In the genomic region with DNA sequence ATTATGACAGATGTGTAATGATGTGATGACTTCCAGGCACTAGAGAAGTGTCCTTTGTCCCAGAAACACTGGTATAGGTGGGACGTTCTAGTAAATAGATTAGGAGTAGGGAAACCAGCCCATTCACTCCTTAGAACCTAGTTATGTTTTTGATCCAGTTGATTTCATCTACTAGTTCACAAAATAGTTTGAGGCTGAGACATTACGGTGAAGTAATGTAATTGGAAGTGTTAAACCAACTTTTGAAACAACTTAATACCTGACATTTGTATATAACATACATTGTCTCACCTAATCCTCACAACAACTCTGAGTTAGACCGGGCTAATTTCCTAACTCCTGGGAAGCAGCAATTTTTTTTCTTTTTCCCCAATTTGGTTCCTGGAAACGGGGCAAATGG, we compare ENCODE assay signal across 15 cellular contexts. TPM values are rescaled to one million over a fixed set of nuclear protein-coding genes. Genes with fewer than 3 reads are reported as not detected.
DNase-seq lines count a peak whose midpoint lies in the region; ATAC-seq and TF ChIP-seq lines count a peak whose summit lies in the region.
"Had no signal": no experiment of that assay in that cellular context is flagged by ENCODE, and none has a peak within 500 bp of the region (broad histone marks: within the 10 kb centered on the region; RNA-seq: fewer than 3 reads in every experiment).

No MANE protein-coding gene starts in this region.

- no peaks in the 10 kb centered on the region for H3K9me3 Mint-ChIP-seq in chondrocyte (ENCODE audit: low read depth)
- no peaks in the 10 kb centered on the region for H3K9me3 Mint-ChIP-seq in mesothelial cell of epicardium
- H3K9me3 Mint-ChIP-seq in glutamatergic neuron (ENCODE audit: unreplicated experiment): peaks cover 2% of the 10 kb centered on the region
- H3K9me3 Mint-ChIP-seq: activated naive CD8-positive, alpha-beta T cell treated with anti-CD3 and anti-CD28 coated beads, Interleukin-2, amount 10 ng/mL, durations not matched to agents 7 days and 5 days had no signal

- H3K4me1 ChIP-seq in HUES48 (ENCODE audit: control insufficient read depth, insufficient read depth, low read length) (peaks cover 29% of the 10 kb centered on the region), subcutaneous abdominal adipose tissue (ENCODE audit: control insufficient read depth in 5 of 5, insufficient read depth in 5 of 5, low read length in 5 of 5) (peaks cover 9 to 73% (median 39%) of the 10 kb centered on the region in 5 donors)

- DNase-seq in chondrocyte (ENCODE audit: low spot score) (no peak), mesothelial cell of epicardium (ENCODE audit: low spot score in 2 of 2, unreplicated experiment in 2 of 2) (no peak), inferior parietal cortex (ENCODE audit: extremely low spot score) (no peak), glutamatergic neuron (no peak), glomerular visceral epithelial cell (ENCODE audit: extremely low spot score) (no peak)
- DNase-seq: activated naive CD8-positive, alpha-beta T cell treated with anti-CD3 and anti-CD28 coated beads, Interleukin-2, amount 10 ng/mL, durations not matched to agents 7 days and 5 days; activated T-cell treated with anti-CD3 and anti-CD28 coated beads for 4 hours; psoas muscle; SW 1271 had no signal

- H3K4me1 Mint-ChIP-seq in chondrocyte (ENCODE audit: low read depth) (peaks cover 60% of the 10 kb centered on the region), mesothelial cell of epicardium (peaks cover 44% of the 10 kb centered on the region), glutamatergic neuron (ENCODE audit: low read depth, unreplicated experiment) (peaks cover 31% of the 10 kb centered on the region)

- H3K4me3 ChIP-seq in HUES48 (ENCODE audit: low read depth, low read length) (no peak overlapping the region), subcutaneous abdominal adipose tissue (ENCODE audit: low read depth in 1 of 5, low read length in 5 of 5) (no peak overlapping the region)
- H3K4me3 ChIP-seq: BLaER1, psoas muscle had no signal

- no peak for ATAC-seq in GM18870 (IDR thresholded peaks at IDR 0.05; ENCODE audit: unreplicated experiment)
- ATAC-seq: psoas muscle had no signal

- H3K9ac ChIP-seq in HUES48 (ENCODE audit: low read depth, low read length): no peak overlapping the region
- no peak overlapping the region for H3K9ac ChIP-seq in subcutaneous abdominal adipose tissue (ENCODE audit: low read length in 5 of 5)
- H3K9ac ChIP-seq: BLaER1 had no signal

- H3K36me3 ChIP-seq in HUES48 (ENCODE audit: control insufficient read depth, insufficient read depth, low read length): peaks cover 14% of the 10 kb centered on the region
- H3K36me3 ChIP-seq in subcutaneous abdominal adipose tissue (ENCODE audit: control insufficient read depth in 5 of 5, insufficient read depth in 5 of 5, low read length in 5 of 5): peaks cover 0 to 11% (median 10%) of the 10 kb centered on the region in 5 donors

- H3K36me3 Mint-ChIP-seq in chondrocyte (ENCODE audit: low read depth) (peaks cover 6% of the 10 kb centered on the region), mesothelial cell of epicardium (peaks cover 20% of the 10 kb centered on the region), glutamatergic neuron (ENCODE audit: unreplicated experiment) (no peaks in the 10 kb centered on the region)

- H3K27ac Mint-ChIP-seq in chondrocyte (ENCODE audit: unreplicated experiment): peak overlapping the region; percentile 76
- peak overlapping the region; percentile 91 for H3K27ac Mint-ChIP-seq in mesothelial cell of epicardium
- H3K27ac Mint-ChIP-seq in glutamatergic neuron (ENCODE audit: unreplicated experiment): no peak overlapping the region

- H3K27me3 Mint-ChIP-seq in chondrocyte (ENCODE audit: low read depth) (no peaks in the 10 kb centered on the region), mesothelial cell of epicardium (ENCODE audit: low read depth) (no peaks in the 10 kb centered on the region), glutamatergic neuron (ENCODE audit: unreplicated experiment) (peaks cover 3% of the 10 kb centered on the region)
- H3K27me3 Mint-ChIP-seq: activated naive CD8-positive, alpha-beta T cell treated with anti-CD3 and anti-CD28 coated beads, Interleukin-2, amount 10 ng/mL, durations not matched to agents 7 days and 5 days had no signal

- H3K4me3 Mint-ChIP-seq in chondrocyte (ENCODE audit: unreplicated experiment) (no peak overlapping the region), mesothelial cell of epicardium (no peak overlapping the region), glutamatergic neuron (ENCODE audit: unreplicated experiment) (no peak overlapping the region)
- H3K4me3 Mint-ChIP-seq: activated naive CD8-positive, alpha-beta T cell treated with anti-CD3 and anti-CD28 coated beads, Interleukin-2, amount 10 ng/mL, durations not matched to agents 7 days and 5 days had no signal

- H3K27ac ChIP-seq in HUES48 (ENCODE audit: low read depth, low read length): peak overlapping the region; percentile 29
- H3K27ac ChIP-seq in subcutaneous abdominal adipose tissue (ENCODE audit: low read depth, low read length): peak overlapping the region; percentile 11
- H3K27ac ChIP-seq: BLaER1, psoas muscle had no signal

- H3K9me3 ChIP-seq in HUES48 (ENCODE audit: control insufficient read depth, insufficient read depth, low read length): no peaks in the 10 kb centered on the region
- H3K9me3 ChIP-seq in subcutaneous abdominal adipose tissue (ENCODE audit: control insufficient read depth in 5 of 5, low read length in 5 of 5): no peaks in the 10 kb centered on the region
- H3K9me3 ChIP-seq: BLaER1, psoas muscle had no signal

- no peak for TF ChIP-seq CTCF in chondrocyte (IDR thresholded peaks at IDR 0.05)
- TF ChIP-seq CTCF in mesothelial cell of epicardium (IDR thresholded peaks at IDR 0.05; ENCODE audit: unreplicated experiment): no peak
- TF ChIP-seq CTCF in glutamatergic neuron (IDR thresholded peaks at IDR 0.05; ENCODE audit: partially characterized antibody, unreplicated experiment): no peak

- no peaks in the 10 kb centered on the region for H3K27me3 ChIP-seq in HUES48 (ENCODE audit: control insufficient read depth, insufficient read depth, low read length)
- H3K27me3 ChIP-seq in subcutaneous abdominal adipose tissue (ENCODE audit: control insufficient read depth in 5 of 5, insufficient read depth in 4 of 5, low read length in 5 of 5): no peaks in the 10 kb centered on the region
- H3K27me3 ChIP-seq: BLaER1 had no signal

RNA-seq across cellular contexts. Expression of a gene that starts 25.6 kb away (rescaled TPM):
- total RNA-seq in chondrocyte (126 to 156 TPM (median 138 TPM) in 3 replicates), mesothelial cell of epicardium (234 to 250 TPM (median 238 TPM) in 3 replicates), glutamatergic neuron (ENCODE audit: unreplicated experiment) (344 TPM)

RNA-seq across cellular contexts. Expression of a gene that starts 35.6 kb away (rescaled TPM):
- total RNA-seq in chondrocyte: not detected in 3 replicates
- not detected in 3 replicates for total RNA-seq in mesothelial cell of epicardium
- total RNA-seq in glutamatergic neuron (ENCODE audit: unreplicated experiment): not detected
- total RNA-seq: activated naive CD8-positive, alpha-beta T cell treated with anti-CD3 and anti-CD28 coated beads, Interleukin-2, amount 10 ng/mL, durations not matched to agents 7 days and 5 days; cerebellum; Daoy; psoas muscle had no signal

RNA-seq across cellular contexts. Expression of a gene that starts 45.9 kb away (rescaled TPM):
- total RNA-seq in chondrocyte (84.4 to 92.1 TPM (median 87.3 TPM) in 3 replicates), mesothelial cell of epicardium (152 to 158 TPM (median 156 TPM) in 3 replicates), glutamatergic neuron (ENCODE audit: unreplicated experiment) (98.8 TPM)
